ENCODE assay signal across 1 cellular context in the genomic region with DNA sequence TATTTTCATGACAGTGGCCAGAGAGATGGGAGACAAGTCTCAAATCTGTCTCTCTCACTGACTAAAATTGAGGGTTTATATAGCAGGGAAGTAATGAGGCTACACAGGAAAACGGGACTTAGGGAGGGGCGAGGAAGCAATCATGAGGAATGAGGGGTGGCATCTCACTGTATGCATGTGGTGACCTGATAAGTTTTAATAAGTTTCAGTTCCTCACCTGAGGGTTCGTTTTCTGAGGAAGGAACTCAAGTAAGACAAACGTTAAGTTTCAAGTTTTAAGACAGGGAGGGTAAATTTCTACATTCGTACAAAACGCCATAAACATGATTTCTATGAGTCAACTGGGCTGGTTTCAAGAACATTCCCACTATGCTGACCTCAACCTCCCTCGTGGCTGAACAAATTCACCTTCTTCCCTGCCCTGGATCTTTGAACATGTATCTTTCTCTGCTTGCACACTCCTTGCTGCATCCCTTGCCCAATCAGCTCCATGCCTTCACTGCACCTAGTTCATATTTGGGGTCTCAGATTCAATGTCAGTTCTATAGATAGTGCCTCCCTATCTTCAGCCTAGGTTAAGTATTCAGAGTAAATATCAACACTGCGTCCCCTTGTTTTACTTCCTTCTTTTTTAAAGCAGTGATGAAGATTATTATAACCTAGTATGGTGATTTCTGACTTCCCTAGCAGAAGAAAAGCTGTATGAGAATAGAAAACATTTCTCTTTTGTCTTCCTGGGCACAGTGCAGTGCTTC.
TF ChIP-seq lines count a peak whose summit lies in the region.

No MANE protein-coding gene starts in this region.

TF ChIP-seq in GM12878, 131 proteins besides CTCF, POLR2A, EP300 and RAD21 (continued from another document):
- no peak for TF ChIP-seq ZBTB4 (CRISPR knock-in tag; IDR thresholded peaks at IDR 0.05)
- TF ChIP-seq, protein P1, sequence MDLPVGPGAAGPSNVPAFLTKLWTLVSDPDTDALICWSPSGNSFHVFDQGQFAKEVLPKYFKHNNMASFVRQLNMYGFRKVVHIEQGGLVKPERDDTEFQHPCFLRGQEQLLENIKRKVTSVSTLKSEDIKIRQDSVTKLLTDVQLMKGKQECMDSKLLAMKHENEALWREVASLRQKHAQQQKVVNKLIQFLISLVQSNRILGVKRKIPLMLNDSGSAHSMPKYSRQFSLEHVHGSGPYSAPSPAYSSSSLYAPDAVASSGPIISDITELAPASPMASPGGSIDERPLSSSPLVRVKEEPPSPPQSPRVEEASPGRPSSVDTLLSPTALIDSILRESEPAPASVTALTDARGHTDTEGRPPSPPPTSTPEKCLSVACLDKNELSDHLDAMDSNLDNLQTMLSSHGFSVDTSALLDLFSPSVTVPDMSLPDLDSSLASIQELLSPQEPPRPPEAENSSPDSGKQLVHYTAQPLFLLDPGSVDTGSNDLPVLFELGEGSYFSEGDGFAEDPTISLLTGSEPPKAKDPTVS (IDR thresholded peaks at IDR 0.05; ENCODE audit: low read depth, low read length): no peak
- TF ChIP-seq, protein P2, sequence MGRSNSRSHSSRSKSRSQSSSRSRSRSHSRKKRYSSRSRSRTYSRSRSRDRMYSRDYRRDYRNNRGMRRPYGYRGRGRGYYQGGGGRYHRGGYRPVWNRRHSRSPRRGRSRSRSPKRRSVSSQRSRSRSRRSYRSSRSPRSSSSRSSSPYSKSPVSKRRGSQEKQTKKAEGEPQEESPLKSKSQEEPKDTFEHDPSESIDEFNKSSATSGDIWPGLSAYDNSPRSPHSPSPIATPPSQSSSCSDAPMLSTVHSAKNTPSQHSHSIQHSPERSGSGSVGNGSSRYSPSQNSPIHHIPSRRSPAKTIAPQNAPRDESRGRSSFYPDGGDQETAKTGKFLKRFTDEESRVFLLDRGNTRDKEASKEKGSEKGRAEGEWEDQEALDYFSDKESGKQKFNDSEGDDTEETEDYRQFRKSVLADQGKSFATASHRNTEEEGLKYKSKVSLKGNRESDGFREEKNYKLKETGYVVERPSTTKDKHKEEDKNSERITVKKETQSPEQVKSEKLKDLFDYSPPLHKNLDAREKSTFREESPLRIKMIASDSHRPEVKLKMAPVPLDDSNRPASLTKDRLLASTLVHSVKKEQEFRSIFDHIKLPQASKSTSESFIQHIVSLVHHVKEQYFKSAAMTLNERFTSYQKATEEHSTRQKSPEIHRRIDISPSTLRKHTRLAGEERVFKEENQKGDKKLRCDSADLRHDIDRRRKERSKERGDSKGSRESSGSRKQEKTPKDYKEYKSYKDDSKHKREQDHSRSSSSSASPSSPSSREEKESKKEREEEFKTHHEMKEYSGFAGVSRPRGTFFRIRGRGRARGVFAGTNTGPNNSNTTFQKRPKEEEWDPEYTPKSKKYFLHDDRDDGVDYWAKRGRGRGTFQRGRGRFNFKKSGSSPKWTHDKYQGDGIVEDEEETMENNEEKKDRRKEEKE (IDR thresholded peaks at IDR 0.05): no peak
TF ChIP-seq in GM12878: peak in this region for 2.
